ENCODE assay signal across 17 cellular contexts in genomic region chr4:125398263-125398662, GRCh38.
A peak's percentile ranks its signal among the peaks of the same experiment; 100 is the strongest.
DNase-seq lines count a peak whose midpoint lies in the region; ATAC-seq and TF ChIP-seq lines count a peak whose summit lies in the region.
"Had no signal": no experiment of that assay in that cellular context is flagged by ENCODE, and none has a peak within 500 bp of the region (broad histone marks: within the 10 kb centered on the region; RNA-seq: fewer than 3 reads in every experiment).

No MANE protein-coding gene starts in this region.

- no peaks in the 10 kb centered on the region for H3K27me3 Mint-ChIP-seq in nephron progenitor cell (ENCODE audit: low read depth, poor library complexity)

- no peak for DNase-seq in HEK293T (ENCODE audit: extremely low spot score)
- DNase-seq in NCI-H69 (lab: John Stamatoyannopoulos, UW), result peak; percentile 10
- no peak for DNase-seq in nephron progenitor cell
- no peak for DNase-seq in sigmoid colon
- DNase-seq in AG08395 (ENCODE audit: low spot score), result no peak
- DNase-seq in brain microvascular endothelial cell, result no peak
- DNase-seq: ACHN; C1 segment of cervical spinal cord; Calu3; CD8-positive, alpha-beta T cell; GF-D8; Kasumi-1; NCI-H1694 treated with DMSO at 0.1 percent for 48 hours; NCI-H2081 treated with DMSO at 0.1 percent for 48 hours; OCI-M1; SHP77 had no signal

- no peak for TF ChIP-seq POLR2A in sigmoid colon (IDR thresholded peaks at IDR 0.05)

- POLR2A ChIA-PET in HEK293T (lab: Yijun Ruan, JAX), result no interaction called here

- in situ Hi-C loops in brain microvascular endothelial cell (cut with HindIII; ENCODE audit: low pct_ligation_motif_present, low sequenced_read_pairs), result no loop called here

- H3K9me3 Mint-ChIP-seq in nephron progenitor cell, result no peaks in the 10 kb centered on the region
- H3K9me3 Mint-ChIP-seq: CD8-positive, alpha-beta T cell had no signal

- H3K4me3 Mint-ChIP-seq in nephron progenitor cell, result no peak overlapping the region
- H3K4me3 Mint-ChIP-seq: CD8-positive, alpha-beta T cell had no signal

- TF ChIP-seq CTCF in nephron progenitor cell (IDR thresholded peaks at IDR 0.05), result no peak
- no peak for TF ChIP-seq CTCF in sigmoid colon (IDR thresholded peaks at IDR 0.05)
- no peak for TF ChIP-seq CTCF in brain microvascular endothelial cell (IDR thresholded peaks at IDR 0.05; ENCODE audit: low read depth, low read length, missing control alignments)

- H3K4me3 ChIP-seq in sigmoid colon (no peak overlapping the region), brain microvascular endothelial cell (ENCODE audit: low read depth, low read length) (no peak overlapping the region)

- peak overlapping the region; percentile 86 for H3K27ac Mint-ChIP-seq in nephron progenitor cell
- H3K27ac Mint-ChIP-seq: CD8-positive, alpha-beta T cell had no signal

- CTCF ChIA-PET in HEK293T (lab: Yijun Ruan, JAX), result no interaction called here

- peak overlapping the region in 3 of 4 donors; percentile 15 to 59 (median 51) for H3K27ac ChIP-seq in sigmoid colon
- no peak overlapping the region for H3K27ac ChIP-seq in brain microvascular endothelial cell

- no peak for TF ChIP-seq EP300 in sigmoid colon (IDR thresholded peaks at IDR 0.05)

- WGBS in sigmoid colon, 2 donors, result 45 to 60% methylated on average over 4 of the region's 4 CpGs

- no peaks in the 10 kb centered on the region for H3K36me3 Mint-ChIP-seq in nephron progenitor cell (ENCODE audit: low read depth)
- H3K36me3 Mint-ChIP-seq: CD8-positive, alpha-beta T cell had no signal

- H3K27me3 ChIP-seq in sigmoid colon (no peaks in the 10 kb centered on the region), brain microvascular endothelial cell (replicated peaks) (no peaks in the 10 kb centered on the region)

- no peak for ATAC-seq in HG02642 (IDR thresholded peaks at IDR 0.05; ENCODE audit: poor library complexity, unreplicated experiment)
- ATAC-seq: CD8-positive, alpha-beta T cell had no signal

- H3K36me3 ChIP-seq in sigmoid colon (no peaks in the 10 kb centered on the region), brain microvascular endothelial cell (replicated peaks) (no peaks in the 10 kb centered on the region)

- intact Hi-C loops in sigmoid colon (cut with DNase I), result no loop called here

- no peaks in the 10 kb centered on the region for H3K9me3 ChIP-seq in sigmoid colon

- peaks cover 19% of the 10 kb centered on the region for H3K4me1 Mint-ChIP-seq in nephron progenitor cell

- peaks cover 0 to 65% (median 41%) of the 10 kb centered on the region in 4 donors for H3K4me1 ChIP-seq in sigmoid colon

TF ChIP-seq in HEK293T, 16 proteins besides CTCF, POLR2A, EP300 and RAD21:
- TF ChIP-seq BHLHE40 (IDR thresholded peaks at IDR 0.05; ENCODE audit: borderline replicate concordance) (no peak), ELF4 (IDR thresholded peaks at IDR 0.05) (no peak), FOXK2 (IDR thresholded peaks at IDR 0.05) (no peak), PKNOX1 (IDR thresholded peaks at IDR 0.05) (peak; percentile 51)
